Comparison of ENCODE assay signal across 1 cellular context in the genomic region with DNA sequence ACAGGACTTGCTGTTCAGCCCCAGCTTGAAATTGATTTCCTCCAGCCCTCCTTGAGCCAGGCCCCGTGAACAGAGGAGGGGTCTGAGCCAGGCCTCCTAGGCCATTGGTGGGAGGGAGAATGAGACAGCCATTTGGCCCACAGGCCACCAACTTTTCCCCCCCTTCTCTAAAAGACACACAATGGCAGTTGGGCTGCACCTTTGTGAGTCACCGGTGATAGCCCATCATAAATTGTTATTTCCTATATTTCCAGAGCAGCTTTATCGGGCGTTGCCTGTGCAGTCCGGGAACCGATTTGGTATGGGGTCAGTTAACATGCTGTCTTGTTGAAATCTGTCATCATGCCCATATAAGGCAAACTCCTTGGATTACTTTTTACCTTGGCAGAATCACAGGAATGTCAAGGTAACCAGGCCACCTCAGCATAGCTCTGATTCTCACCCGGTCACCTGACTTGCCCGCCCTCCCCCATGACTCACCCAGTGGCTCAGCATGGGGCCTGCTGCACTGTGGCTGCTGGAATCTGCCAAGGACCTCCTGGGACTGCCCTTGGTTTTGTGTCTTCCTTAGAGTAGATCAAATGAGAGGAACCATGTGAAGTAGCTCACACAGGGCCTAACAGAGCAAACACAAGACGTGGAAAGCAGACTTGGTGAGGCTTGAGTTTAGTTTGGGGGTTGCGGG.
TF ChIP-seq lines count a peak whose summit lies in the region.

No MANE protein-coding gene starts in this region.

TF ChIP-seq in HepG2, 621 proteins besides CTCF, POLR2A, EP300 and RAD21 (continued from another document and continues in another):
- TF ChIP-seq, protein P1, sequence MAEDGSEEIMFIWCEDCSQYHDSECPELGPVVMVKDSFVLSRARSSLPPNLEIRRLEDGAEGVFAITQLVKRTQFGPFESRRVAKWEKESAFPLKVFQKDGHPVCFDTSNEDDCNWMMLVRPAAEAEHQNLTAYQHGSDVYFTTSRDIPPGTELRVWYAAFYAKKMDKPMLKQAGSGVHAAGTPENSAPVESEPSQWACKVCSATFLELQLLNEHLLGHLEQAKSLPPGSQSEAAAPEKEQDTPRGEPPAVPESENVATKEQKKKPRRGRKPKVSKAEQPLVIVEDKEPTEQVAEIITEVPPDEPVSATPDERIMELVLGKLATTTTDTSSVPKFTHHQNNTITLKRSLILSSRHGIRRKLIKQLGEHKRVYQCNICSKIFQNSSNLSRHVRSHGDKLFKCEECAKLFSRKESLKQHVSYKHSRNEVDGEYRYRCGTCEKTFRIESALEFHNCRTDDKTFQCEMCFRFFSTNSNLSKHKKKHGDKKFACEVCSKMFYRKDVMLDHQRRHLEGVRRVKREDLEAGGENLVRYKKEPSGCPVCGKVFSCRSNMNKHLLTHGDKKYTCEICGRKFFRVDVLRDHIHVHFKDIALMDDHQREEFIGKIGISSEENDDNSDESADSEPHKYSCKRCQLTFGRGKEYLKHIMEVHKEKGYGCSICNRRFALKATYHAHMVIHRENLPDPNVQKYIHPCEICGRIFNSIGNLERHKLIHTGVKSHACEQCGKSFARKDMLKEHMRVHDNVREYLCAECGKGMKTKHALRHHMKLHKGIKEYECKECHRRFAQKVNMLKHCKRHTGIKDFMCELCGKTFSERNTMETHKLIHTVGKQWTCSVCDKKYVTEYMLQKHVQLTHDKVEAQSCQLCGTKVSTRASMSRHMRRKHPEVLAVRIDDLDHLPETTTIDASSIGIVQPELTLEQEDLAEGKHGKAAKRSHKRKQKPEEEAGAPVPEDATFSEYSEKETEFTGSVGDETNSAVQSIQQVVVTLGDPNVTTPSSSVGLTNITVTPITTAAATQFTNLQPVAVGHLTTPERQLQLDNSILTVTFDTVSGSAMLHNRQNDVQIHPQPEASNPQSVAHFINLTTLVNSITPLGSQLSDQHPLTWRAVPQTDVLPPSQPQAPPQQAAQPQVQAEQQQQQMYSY (CRISPR knock-in tag; IDR thresholded peaks at IDR 0.05) = no peak
- TF ChIP-seq KLF9 (CRISPR knock-in tag; IDR thresholded peaks at IDR 0.05; ENCODE audit: low read depth) = no peak
- TF ChIP-seq, protein P2, sequence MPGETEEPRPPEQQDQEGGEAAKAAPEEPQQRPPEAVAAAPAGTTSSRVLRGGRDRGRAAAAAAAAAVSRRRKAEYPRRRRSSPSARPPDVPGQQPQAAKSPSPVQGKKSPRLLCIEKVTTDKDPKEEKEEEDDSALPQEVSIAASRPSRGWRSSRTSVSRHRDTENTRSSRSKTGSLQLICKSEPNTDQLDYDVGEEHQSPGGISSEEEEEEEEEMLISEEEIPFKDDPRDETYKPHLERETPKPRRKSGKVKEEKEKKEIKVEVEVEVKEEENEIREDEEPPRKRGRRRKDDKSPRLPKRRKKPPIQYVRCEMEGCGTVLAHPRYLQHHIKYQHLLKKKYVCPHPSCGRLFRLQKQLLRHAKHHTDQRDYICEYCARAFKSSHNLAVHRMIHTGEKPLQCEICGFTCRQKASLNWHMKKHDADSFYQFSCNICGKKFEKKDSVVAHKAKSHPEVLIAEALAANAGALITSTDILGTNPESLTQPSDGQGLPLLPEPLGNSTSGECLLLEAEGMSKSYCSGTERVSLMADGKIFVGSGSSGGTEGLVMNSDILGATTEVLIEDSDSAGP (CRISPR knock-in tag; IDR thresholded peaks at IDR 0.05; ENCODE audit: borderline replicate concordance) = peak; percentile 30
- no peak for TF ChIP-seq ZNF619 (CRISPR knock-in tag; IDR thresholded peaks at IDR 0.05)
- TF ChIP-seq, protein P3, sequence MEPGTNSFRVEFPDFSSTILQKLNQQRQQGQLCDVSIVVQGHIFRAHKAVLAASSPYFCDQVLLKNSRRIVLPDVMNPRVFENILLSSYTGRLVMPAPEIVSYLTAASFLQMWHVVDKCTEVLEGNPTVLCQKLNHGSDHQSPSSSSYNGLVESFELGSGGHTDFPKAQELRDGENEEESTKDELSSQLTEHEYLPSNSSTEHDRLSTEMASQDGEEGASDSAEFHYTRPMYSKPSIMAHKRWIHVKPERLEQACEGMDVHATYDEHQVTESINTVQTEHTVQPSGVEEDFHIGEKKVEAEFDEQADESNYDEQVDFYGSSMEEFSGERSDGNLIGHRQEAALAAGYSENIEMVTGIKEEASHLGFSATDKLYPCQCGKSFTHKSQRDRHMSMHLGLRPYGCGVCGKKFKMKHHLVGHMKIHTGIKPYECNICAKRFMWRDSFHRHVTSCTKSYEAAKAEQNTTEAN (CRISPR knock-in tag; conservative IDR thresholded peaks at IDR 0.05) = no peak
- TF ChIP-seq, protein P4, sequence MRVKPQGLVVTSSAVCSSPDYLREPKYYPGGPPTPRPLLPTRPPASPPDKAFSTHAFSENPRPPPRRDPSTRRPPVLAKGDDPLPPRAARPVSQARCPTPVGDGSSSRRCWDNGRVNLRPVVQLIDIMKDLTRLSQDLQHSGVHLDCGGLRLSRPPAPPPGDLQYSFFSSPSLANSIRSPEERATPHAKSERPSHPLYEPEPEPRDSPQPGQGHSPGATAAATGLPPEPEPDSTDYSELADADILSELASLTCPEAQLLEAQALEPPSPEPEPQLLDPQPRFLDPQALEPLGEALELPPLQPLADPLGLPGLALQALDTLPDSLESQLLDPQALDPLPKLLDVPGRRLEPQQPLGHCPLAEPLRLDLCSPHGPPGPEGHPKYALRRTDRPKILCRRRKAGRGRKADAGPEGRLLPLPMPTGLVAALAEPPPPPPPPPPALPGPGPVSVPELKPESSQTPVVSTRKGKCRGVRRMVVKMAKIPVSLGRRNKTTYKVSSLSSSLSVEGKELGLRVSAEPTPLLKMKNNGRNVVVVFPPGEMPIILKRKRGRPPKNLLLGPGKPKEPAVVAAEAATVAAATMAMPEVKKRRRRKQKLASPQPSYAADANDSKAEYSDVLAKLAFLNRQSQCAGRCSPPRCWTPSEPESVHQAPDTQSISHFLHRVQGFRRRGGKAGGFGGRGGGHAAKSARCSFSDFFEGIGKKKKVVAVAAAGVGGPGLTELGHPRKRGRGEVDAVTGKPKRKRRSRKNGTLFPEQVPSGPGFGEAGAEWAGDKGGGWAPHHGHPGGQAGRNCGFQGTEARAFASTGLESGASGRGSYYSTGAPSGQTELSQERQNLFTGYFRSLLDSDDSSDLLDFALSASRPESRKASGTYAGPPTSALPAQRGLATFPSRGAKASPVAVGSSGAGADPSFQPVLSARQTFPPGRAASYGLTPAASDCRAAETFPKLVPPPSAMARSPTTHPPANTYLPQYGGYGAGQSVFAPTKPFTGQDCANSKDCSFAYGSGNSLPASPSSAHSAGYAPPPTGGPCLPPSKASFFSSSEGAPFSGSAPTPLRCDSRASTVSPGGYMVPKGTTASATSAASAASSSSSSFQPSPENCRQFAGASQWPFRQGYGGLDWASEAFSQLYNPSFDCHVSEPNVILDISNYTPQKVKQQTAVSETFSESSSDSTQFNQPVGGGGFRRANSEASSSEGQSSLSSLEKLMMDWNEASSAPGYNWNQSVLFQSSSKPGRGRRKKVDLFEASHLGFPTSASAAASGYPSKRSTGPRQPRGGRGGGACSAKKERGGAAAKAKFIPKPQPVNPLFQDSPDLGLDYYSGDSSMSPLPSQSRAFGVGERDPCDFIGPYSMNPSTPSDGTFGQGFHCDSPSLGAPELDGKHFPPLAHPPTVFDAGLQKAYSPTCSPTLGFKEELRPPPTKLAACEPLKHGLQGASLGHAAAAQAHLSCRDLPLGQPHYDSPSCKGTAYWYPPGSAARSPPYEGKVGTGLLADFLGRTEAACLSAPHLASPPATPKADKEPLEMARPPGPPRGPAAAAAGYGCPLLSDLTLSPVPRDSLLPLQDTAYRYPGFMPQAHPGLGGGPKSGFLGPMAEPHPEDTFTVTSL (CRISPR knock-in tag; IDR thresholded peaks at IDR 0.05; ENCODE audit: borderline replicate concordance) = no peak
- TF ChIP-seq, protein P5, sequence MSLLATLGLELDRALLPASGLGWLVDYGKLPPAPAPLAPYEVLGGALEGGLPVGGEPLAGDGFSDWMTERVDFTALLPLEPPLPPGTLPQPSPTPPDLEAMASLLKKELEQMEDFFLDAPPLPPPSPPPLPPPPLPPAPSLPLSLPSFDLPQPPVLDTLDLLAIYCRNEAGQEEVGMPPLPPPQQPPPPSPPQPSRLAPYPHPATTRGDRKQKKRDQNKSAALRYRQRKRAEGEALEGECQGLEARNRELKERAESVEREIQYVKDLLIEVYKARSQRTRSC (CRISPR knock-in tag; IDR thresholded peaks at IDR 0.05; ENCODE audit: low read depth) = no peak
- TF ChIP-seq, protein P6, sequence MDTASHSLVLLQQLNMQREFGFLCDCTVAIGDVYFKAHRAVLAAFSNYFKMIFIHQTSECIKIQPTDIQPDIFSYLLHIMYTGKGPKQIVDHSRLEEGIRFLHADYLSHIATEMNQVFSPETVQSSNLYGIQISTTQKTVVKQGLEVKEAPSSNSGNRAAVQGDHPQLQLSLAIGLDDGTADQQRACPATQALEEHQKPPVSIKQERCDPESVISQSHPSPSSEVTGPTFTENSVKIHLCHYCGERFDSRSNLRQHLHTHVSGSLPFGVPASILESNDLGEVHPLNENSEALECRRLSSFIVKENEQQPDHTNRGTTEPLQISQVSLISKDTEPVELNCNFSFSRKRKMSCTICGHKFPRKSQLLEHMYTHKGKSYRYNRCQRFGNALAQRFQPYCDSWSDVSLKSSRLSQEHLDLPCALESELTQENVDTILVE (CRISPR knock-in tag; IDR thresholded peaks at IDR 0.05) = no peak
- TF ChIP-seq ZMYM4 (CRISPR knock-in tag; IDR thresholded peaks at IDR 0.05) = no peak
- no peak for TF ChIP-seq ZNF709 (CRISPR knock-in tag; IDR thresholded peaks at IDR 0.05)
- TF ChIP-seq, protein P7, sequence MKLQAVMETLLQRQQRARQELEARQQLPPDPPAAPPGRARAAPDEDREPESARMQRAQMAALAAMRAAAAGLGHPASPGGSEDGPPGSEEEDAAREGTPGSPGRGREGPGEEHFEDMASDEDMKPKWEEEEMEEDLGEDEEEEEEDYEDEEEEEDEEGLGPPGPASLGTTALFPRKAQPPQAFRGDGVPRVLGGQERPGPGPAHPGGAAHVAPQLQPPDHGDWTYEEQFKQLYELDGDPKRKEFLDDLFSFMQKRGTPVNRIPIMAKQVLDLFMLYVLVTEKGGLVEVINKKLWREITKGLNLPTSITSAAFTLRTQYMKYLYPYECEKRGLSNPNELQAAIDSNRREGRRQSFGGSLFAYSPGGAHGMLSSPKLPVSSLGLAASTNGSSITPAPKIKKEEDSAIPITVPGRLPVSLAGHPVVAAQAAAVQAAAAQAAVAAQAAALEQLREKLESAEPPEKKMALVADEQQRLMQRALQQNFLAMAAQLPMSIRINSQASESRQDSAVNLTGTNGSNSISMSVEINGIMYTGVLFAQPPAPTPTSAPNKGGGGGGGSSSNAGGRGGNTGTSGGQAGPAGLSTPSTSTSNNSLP (IDR thresholded peaks at IDR 0.05; ENCODE audit: low read depth, low read length) = peak; percentile 74
- TF ChIP-seq ZBTB20 (CRISPR knock-in tag; IDR thresholded peaks at IDR 0.05; ENCODE audit: borderline replicate concordance, low read depth) = no peak
- TF ChIP-seq SAP130 (CRISPR knock-in tag; IDR thresholded peaks at IDR 0.05; ENCODE audit: low read depth) = peak; percentile 84
- TF ChIP-seq, protein P8, sequence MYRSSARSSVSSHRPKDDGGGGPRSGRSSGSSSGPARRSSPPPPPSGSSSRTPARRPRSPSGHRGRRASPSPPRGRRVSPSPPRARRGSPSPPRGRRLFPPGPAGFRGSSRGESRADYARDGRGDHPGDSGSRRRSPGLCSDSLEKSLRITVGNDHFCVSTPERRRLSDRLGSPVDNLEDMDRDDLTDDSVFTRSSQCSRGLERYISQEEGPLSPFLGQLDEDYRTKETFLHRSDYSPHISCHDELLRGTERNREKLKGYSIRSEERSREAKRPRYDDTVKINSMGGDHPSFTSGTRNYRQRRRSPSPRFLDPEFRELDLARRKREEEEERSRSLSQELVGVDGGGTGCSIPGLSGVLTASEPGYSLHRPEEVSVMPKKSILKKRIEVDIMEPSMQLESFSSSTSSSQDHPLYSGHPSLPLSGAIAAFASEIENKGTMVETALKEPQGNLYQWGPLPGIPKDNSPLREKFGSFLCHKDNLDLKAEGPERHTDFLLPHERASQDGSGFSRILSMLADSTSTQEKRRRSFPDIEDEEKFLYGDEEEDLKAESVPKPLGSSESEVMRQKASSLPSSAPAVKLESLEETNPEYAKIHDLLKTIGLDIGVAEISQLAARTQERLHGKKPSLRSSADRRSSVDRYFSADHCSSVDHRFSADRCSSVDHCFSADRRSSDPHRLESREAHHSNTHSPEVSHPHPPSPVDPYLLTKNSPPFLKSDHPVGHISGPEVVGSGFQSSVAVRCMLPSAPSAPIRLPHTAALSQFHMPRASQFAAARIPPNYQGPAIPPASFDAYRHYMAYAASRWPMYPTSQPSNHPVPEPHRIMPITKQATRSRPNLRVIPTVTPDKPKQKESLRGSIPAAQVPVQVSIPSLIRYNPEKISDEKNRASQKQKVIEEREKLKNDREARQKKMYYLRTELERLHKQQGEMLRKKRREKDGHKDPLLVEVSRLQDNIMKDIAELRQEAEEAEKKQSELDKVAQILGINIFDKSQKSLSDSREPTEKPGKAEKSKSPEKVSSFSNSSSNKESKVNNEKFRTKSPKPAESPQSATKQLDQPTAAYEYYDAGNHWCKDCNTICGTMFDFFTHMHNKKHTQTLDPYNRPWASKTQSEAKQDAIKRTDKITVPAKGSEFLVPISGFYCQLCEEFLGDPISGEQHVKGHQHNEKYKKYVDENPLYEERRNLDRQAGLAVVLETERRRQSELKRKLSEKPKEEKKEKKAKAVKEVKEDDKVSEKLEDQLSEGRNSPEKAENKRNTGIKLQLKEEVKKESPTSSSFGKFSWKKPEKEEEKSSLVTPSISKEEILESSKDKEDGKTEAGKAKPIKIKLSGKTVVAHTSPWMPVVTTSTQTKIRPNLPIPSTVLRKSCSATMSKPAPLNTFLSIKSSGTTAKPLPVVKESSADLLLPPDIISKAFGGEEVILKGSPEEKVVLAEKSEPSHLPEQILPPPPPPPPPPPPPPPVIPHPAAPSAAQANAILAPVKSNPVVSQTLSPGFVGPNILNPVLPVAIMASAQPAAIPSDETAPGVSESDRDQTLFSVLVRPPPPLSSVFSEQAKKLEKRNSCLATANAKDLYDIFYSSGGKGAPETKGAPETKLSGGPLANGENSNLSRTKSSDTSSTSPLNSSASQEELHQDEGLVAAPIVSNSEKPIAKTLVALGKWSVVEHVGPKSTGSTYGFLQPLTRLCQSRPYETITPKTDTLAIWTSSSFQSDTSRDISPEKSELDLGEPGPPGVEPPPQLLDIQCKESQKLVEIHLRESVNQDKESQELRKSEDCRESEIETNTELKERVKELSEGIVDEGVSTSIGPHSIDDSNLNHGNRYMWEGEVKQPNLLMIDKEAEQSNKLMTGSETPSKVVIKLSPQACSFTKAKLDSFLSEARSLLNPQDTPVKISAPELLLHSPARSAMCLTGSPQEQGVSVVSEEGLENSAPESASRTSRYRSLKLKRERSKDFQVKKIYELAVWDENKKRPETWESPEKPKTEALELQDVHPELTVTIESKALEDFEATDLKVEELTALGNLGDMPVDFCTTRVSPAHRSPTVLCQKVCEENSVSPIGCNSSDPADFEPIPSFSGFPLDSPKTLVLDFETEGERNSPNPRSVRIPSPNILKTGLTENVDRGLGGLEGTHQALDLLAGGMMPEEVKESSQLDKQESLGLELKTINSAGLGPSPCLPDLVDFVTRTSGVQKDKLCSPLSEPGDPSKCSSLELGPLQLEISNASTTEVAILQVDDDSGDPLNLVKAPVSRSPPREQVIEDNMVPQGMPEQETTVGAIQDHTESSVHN (CRISPR knock-in tag; IDR thresholded peaks at IDR 0.05) = no peak
- no peak; the same call in 1 of the 2 replicates for TF ChIP-seq ZNF143 (CRISPR knock-in tag; IDR thresholded peaks at IDR 0.05)
- TF ChIP-seq ZNF33B (CRISPR knock-in tag; IDR thresholded peaks at IDR 0.05) = no peak
